Comparison of ENCODE assay signal across 15 cellular contexts in the genomic region with DNA sequence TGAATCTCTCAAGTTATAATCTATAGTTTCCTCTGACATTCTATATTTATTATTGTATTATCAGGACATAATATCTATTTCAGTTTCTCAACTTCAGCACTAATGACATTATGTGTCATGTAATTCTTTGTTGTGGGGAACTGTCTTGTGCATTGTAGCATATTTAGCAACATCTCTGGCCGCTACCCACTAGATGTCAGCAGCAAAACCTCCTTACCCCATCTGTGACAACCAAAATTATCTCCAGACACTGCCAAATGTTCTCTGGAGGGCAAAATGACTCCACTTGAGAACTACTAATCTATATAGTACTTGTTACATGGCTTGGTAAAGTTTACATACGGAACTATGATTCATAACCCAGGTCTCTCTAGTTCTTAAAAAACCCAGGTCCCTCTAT.
DNase-seq lines count a peak whose midpoint lies in the region; ATAC-seq, FAIRE-seq and TF ChIP-seq lines count a peak whose summit lies in the region.
"Had no signal": no experiment of that assay in that cellular context is flagged by ENCODE, and none has a peak within 500 bp of the region (broad histone marks: within the 10 kb centered on the region; RNA-seq: fewer than 3 reads in every experiment).

No MANE protein-coding gene starts in this region.

- in situ Hi-C loops in GM12878 (cut with MboI) = no loop called here

- no peak for TF ChIP-seq POLR2A in GM12878 (IDR thresholded peaks at IDR 0.05; ENCODE audit: low read depth, low read length)

- 0 out of 3 replicates have a peak, but pooled peaks have one; percentile 28 for ATAC-seq in GM12878
- ATAC-seq: right lobe of liver had no signal

- H3K4me3 ChIP-seq in GM12878 = no peak overlapping the region
- H3K4me3 ChIP-seq: right lobe of liver had no signal

- H3K27me3 ChIP-seq in GM12878 (replicated peaks in 1 of 2; ENCODE audit: control insufficient read depth in 2 of 2, insufficient read depth in 2 of 2, low read length in 1 of 2) = no peaks in the 10 kb centered on the region
- H3K27me3 ChIP-seq: right lobe of liver had no signal

- no peak overlapping the region for H2AFZ ChIP-seq in GM12878 (ENCODE audit: control insufficient read depth, low read depth, low read length)

- CTCF ChIA-PET in GM12878 (lab: Yijun Ruan, JAX) = interaction anchor here (0.7 kb wide), 1 partner anchor 141 kb away, joined by 3 read pairs; no protein-coding TSS in a partner anchor

- no peak for TF ChIP-seq EP300 in GM12878 (IDR thresholded peaks at IDR 0.05; ENCODE audit: borderline replicate concordance in 1 of 2, control insufficient read depth in 1 of 2, low read depth in 2 of 2, low read length in 2 of 2)

- no peak overlapping the region for H3K9ac ChIP-seq in GM12878 (ENCODE audit: control insufficient read depth, insufficient read depth, low read length)

- TF ChIP-seq CTCF in GM12878 (IDR thresholded peaks at IDR 0.05 in 2 of 3, conservative IDR thresholded peaks at IDR 0.05 in 1 of 3; ENCODE audit: control insufficient read depth in 2 of 3, extremely low read depth in 1 of 3, insufficient read depth in 1 of 3, low read depth in 3 of 3, low read length in 3 of 3) = no peak

- no peaks in the 10 kb centered on the region for H3K9me3 ChIP-seq in GM12878 (replicated peaks; ENCODE audit: control insufficient read depth, insufficient read depth, low read length)
- H3K9me3 ChIP-seq: Caco-2 had no signal

- no TSS peak for BruUV-seq in GM12878 (replicated peaks; lab: Mats Ljungman, UMichigan)

- no peaks in the 10 kb centered on the region for H4K20me1 ChIP-seq in GM12878 (ENCODE audit: control insufficient read depth, insufficient read depth)

- intact Hi-C loops in GM12878 (cut with micrococcal nuclease; ENCODE audit: unreplicated experiment) = no loop called here

- H3K36me3 ChIP-seq in GM12878 (ENCODE audit: control insufficient read depth in 2 of 2, insufficient read depth in 2 of 2, low read length in 1 of 2) = no peaks in the 10 kb centered on the region
- H3K36me3 ChIP-seq: right lobe of liver had no signal

- H3K79me2 ChIP-seq in GM12878 (ENCODE audit: control insufficient read depth, insufficient read depth, low read length) = no peaks in the 10 kb centered on the region

- H3K4me2 ChIP-seq in GM12878 (ENCODE audit: control insufficient read depth, insufficient read depth) = no peak overlapping the region

- RAD21 ChIA-PET in GM12878 (lab: Charles Lee; ENCODE audit: unreplicated experiment) = no interaction called here

- no peaks in the 10 kb centered on the region for H3K4me1 ChIP-seq in GM12878 (ENCODE audit: control insufficient read depth, insufficient read depth, low read length)
- H3K4me1 ChIP-seq: Caco-2, right lobe of liver had no signal

- FAIRE-seq in GM12878 (lab: Jason Lieb, UNC) = no peak
- FAIRE-seq: H54 had no signal

- no peak overlapping the region for H3K27ac ChIP-seq in GM12878 (ENCODE audit: control insufficient read depth, insufficient read depth)
- H3K27ac ChIP-seq: right lobe of liver had no signal

- 22% methylated on average over 2 of the region's 2 CpGs for WGBS in GM12878 (ENCODE audit: insufficient coverage, insufficient replicate concordance, low lambda C conversion rate, missing lambda C conversion rate)

- DNase-seq in NCI-H82 (lab: John Stamatoyannopoulos, UW) (peak; percentile 6), NCI-H82 treated with DMSO at 0.1 percent for 48 hours (lab: John Stamatoyannopoulos, UW; ENCODE audit: unreplicated experiment) (no peak), NCI-H1105 treated with DMSO at 0.1 percent for 48 hours (lab: John Stamatoyannopoulos, UW) (peak; percentile 9), GM12878 (ENCODE audit: low read depth, low spot score) (no peak), myocyte (ENCODE audit: low read depth) (peak; percentile 3), D341Med (ENCODE audit: low spot score) (no peak)
- DNase-seq in stimulated activated CD4-positive, alpha-beta T cell treated with anti-CD3 and anti-CD28 coated beads, Interleukin-1b, Interleukin-23, amount 100 ng/mL, for 48 hours = no peak
- DNase-seq in stimulated activated CD4-positive, alpha-beta T cell treated with anti-CD3 and anti-CD28 coated beads, Interleukin-4, amount 100 ng/mL, for 24 hours = no peak
- DNase-seq: activated CD4-positive, alpha-beta T cell treated with anti-CD3 and anti-CD28 coated beads for 4 hours; activated naive CD4-positive, alpha-beta T cell treated with anti-CD3 and anti-CD28 coated beads for 36 hours; Caco-2; dermis blood vessel endothelial cell; hypothalamus; right lobe of liver had no signal

- TF ChIP-seq RAD21 in GM12878 (IDR thresholded peaks at IDR 0.05; ENCODE audit: insufficient read depth, low read depth, low read length) = no peak

- POLR2A ChIA-PET in GM12878 (lab: Charles Lee) = no interaction called here

- SMC1A ChIA-PET in GM12878 (lab: Charles Lee; ENCODE audit: uncharacterized antibody, unreplicated experiment) = no interaction called here

TF ChIP-seq in GM12878, 131 proteins besides CTCF, POLR2A, EP300 and RAD21 (continues in another document):
- no peak for TF ChIP-seq ASH2L (IDR thresholded peaks at IDR 0.05; ENCODE audit: borderline replicate concordance, low read depth)
- TF ChIP-seq CEBPB (IDR thresholded peaks at IDR 0.05; ENCODE audit: borderline replicate concordance in 1 of 2, low read depth in 2 of 2, low read length in 2 of 2) = no peak
- TF ChIP-seq, protein P1, sequence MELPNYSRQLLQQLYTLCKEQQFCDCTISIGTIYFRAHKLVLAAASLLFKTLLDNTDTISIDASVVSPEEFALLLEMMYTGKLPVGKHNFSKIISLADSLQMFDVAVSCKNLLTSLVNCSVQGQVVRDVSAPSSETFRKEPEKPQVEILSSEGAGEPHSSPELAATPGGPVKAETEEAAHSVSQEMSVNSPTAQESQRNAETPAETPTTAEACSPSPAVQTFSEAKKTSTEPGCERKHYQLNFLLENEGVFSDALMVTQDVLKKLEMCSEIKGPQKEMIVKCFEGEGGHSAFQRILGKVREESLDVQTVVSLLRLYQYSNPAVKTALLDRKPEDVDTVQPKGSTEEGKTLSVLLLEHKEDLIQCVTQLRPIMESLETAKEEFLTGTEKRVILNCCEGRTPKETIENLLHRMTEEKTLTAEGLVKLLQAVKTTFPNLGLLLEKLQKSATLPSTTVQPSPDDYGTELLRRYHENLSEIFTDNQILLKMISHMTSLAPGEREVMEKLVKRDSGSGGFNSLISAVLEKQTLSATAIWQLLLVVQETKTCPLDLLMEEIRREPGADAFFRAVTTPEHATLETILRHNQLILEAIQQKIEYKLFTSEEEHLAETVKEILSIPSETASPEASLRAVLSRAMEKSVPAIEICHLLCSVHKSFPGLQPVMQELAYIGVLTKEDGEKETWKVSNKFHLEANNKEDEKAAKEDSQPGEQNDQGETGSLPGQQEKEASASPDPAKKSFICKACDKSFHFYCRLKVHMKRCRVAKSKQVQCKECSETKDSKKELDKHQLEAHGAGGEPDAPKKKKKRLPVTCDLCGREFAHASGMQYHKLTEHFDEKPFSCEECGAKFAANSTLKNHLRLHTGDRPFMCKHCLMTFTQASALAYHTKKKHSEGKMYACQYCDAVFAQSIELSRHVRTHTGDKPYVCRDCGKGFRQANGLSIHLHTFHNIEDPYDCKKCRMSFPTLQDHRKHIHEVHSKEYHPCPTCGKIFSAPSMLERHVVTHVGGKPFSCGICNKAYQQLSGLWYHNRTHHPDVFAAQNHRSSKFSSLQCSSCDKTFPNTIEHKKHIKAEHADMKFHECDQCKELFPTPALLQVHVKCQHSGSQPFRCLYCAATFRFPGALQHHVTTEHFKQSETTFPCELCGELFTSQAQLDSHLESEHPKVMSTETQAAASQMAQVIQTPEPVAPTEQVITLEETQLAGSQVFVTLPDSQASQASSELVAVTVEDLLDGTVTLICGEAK (IDR thresholded peaks at IDR 0.05; ENCODE audit: borderline replicate concordance) = no peak
- TF ChIP-seq RBBP5 (conservative IDR thresholded peaks at IDR 0.05) = no peak
- TF ChIP-seq, protein P2, sequence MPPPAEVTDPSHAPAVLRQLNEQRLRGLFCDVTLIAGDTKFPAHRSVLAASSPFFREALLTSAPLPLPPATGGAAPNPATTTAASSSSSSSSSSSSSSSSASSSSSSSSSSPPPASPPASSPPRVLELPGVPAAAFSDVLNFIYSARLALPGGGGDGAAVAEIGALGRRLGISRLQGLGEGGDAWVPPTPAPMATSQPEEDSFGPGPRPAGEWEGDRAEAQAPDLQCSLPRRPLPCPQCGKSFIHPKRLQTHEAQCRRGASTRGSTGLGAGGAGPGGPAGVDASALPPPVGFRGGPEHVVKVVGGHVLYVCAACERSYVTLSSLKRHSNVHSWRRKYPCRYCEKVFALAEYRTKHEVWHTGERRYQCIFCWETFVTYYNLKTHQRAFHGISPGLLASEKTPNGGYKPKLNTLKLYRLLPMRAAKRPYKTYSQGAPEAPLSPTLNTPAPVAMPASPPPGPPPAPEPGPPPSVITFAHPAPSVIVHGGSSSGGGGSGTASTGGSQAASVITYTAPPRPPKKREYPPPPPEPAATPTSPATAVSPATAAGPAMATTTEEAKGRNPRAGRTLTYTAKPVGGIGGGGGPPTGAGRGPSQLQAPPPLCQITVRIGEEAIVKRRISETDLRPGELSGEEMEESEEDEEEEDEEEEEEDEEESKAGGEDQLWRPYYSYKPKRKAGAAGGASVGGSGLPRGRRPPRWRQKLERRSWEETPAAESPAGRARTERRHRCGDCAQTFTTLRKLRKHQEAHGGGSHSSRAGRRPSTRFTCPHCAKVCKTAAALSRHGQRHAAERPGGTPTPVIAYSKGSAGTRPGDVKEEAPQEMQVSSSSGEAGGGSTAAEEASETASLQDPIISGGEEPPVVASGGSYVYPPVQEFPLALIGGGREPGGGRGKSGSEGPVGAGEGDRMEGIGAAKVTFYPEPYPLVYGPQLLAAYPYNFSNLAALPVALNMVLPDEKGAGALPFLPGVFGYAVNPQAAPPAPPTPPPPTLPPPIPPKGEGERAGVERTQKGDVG (CRISPR knock-in tag; IDR thresholded peaks at IDR 0.05) = no peak
- no peak for TF ChIP-seq HDAC2 (IDR thresholded peaks at IDR 0.05)
- no peak for TF ChIP-seq NFIC (IDR thresholded peaks at IDR 0.05; ENCODE audit: low read depth, low read length)
- no peak for TF ChIP-seq BMI1 (IDR thresholded peaks at IDR 0.05; ENCODE audit: borderline replicate concordance)
- no peak for TF ChIP-seq MTA3 (IDR thresholded peaks at IDR 0.05; ENCODE audit: borderline replicate concordance, low read length)
- no peak for TF ChIP-seq SRF (IDR thresholded peaks at IDR 0.05; ENCODE audit: low read depth in 2 of 2, low read length in 2 of 2)
- no peak for TF ChIP-seq NFXL1 (IDR thresholded peaks at IDR 0.05; ENCODE audit: borderline replicate concordance)
- no peak for TF ChIP-seq IKZF2 (IDR thresholded peaks at IDR 0.05)
- TF ChIP-seq EGR1 (IDR thresholded peaks at IDR 0.05; ENCODE audit: borderline replicate concordance in 1 of 2, low read depth in 2 of 2, low read length in 2 of 2) = no peak
- TF ChIP-seq PAX8 (IDR thresholded peaks at IDR 0.05) = no peak

Comparison
In these comparisons a context has a peak if more than half of its experiments do, and no peak if none do; other contexts are left out.
1. DNase-seq: peak in NCI-H82 (single experiment), NCI-H1105 treated with DMSO at 0.1 percent for 48 hours (single experiment) and myocyte (single experiment); none in NCI-H82 treated with DMSO at 0.1 percent for 48 hours (single experiment), GM12878 (single experiment), stimulated activated CD4-positive, alpha-beta T cell treated with anti-CD3 and anti-CD28 coated beads, Interleukin-1b, Interleukin-23, amount 100 ng/mL, for 48 hours (single experiment), stimulated activated CD4-positive, alpha-beta T cell treated with anti-CD3 and anti-CD28 coated beads, Interleukin-4, amount 100 ng/mL, for 24 hours (single experiment) and D341Med (single experiment).